Comparison of ENCODE assay signal across 8 cellular contexts in the genomic region with DNA sequence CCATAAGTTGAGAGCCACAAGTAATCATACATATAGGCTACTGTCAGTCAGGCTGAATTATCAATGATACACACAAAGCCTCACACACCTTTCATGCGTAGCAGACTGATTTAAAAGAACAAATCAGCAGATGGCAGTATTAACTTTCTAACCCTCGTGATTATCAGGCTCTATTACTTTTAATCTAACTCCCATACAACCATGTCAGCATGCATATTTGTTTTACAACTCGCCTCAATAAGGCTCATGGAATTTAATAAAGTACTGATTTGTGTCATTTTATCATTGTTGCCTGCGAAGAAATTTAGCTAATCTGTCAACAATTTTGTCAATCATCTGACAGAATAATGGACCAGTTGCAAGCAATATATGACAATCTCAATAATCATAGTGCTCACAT.
DNase-seq lines count a peak whose midpoint lies in the region; ATAC-seq and TF ChIP-seq lines count a peak whose summit lies in the region.

No MANE protein-coding gene starts in this region.

- TF ChIP-seq CTCF in C4-2B (conservative IDR thresholded peaks at IDR 0.05) = peak; percentile 71

- no peaks in the 10 kb centered on the region for H3K9me3 Mint-ChIP-seq in activated naive CD4-positive, alpha-beta T cell treated with anti-CD3 and anti-CD28 coated beads, Interleukin-2, amount 50 U/mL, for 72 hours

- DNase-seq in HuH-7 (ENCODE audit: low spot score) = peak; percentile 28
- DNase-seq in SK-N-DZ (ENCODE audit: low spot score) = peak; percentile 15
- DNase-seq in left ventricle myocardium superior = no peak
- DNase-seq in activated naive CD4-positive, alpha-beta T cell treated with anti-CD3 and anti-CD28 coated beads, Interleukin-2, amount 50 U/mL, for 72 hours (ENCODE audit: low spot score in 2 of 2) = no peak

- no peak overlapping the region for H3K27ac Mint-ChIP-seq in activated naive CD4-positive, alpha-beta T cell treated with anti-CD3 and anti-CD28 coated beads, Interleukin-2, amount 50 U/mL, for 72 hours

- no peak overlapping the region for H3K27ac ChIP-seq in C4-2B

- peak; percentile 28 for ATAC-seq in left ventricle myocardium superior
- no peak for ATAC-seq in GM21367 (IDR thresholded peaks at IDR 0.05; ENCODE audit: unreplicated experiment)
- ATAC-seq in activated naive CD4-positive, alpha-beta T cell treated with anti-CD3 and anti-CD28 coated beads, Interleukin-2, amount 50 U/mL, for 72 hours = no peak
- ATAC-seq in GM21717 (IDR thresholded peaks at IDR 0.05; ENCODE audit: unreplicated experiment) = no peak
- no peak for ATAC-seq in GM21723 (IDR thresholded peaks at IDR 0.05; ENCODE audit: unreplicated experiment)

- intact Hi-C loops in left ventricle myocardium superior (cut with micrococcal nuclease) = no loop called here

- H3K36me3 Mint-ChIP-seq in activated naive CD4-positive, alpha-beta T cell treated with anti-CD3 and anti-CD28 coated beads, Interleukin-2, amount 50 U/mL, for 72 hours = peaks cover 5% of the 10 kb centered on the region in 2 donors

Comparison
In these comparisons a context has a peak if more than half of its experiments do, and no peak if none do; other contexts are left out.
1. DNase-seq: peak in HuH-7 (single experiment) and SK-N-DZ (single experiment); none in left ventricle myocardium superior (single experiment) and activated naive CD4-positive, alpha-beta T cell treated with anti-CD3 and anti-CD28 coated beads, Interleukin-2, amount 50 U/mL, for 72 hours (0 of 2).